ENCODE assay signal across 2 cellular contexts in the genomic region with DNA sequence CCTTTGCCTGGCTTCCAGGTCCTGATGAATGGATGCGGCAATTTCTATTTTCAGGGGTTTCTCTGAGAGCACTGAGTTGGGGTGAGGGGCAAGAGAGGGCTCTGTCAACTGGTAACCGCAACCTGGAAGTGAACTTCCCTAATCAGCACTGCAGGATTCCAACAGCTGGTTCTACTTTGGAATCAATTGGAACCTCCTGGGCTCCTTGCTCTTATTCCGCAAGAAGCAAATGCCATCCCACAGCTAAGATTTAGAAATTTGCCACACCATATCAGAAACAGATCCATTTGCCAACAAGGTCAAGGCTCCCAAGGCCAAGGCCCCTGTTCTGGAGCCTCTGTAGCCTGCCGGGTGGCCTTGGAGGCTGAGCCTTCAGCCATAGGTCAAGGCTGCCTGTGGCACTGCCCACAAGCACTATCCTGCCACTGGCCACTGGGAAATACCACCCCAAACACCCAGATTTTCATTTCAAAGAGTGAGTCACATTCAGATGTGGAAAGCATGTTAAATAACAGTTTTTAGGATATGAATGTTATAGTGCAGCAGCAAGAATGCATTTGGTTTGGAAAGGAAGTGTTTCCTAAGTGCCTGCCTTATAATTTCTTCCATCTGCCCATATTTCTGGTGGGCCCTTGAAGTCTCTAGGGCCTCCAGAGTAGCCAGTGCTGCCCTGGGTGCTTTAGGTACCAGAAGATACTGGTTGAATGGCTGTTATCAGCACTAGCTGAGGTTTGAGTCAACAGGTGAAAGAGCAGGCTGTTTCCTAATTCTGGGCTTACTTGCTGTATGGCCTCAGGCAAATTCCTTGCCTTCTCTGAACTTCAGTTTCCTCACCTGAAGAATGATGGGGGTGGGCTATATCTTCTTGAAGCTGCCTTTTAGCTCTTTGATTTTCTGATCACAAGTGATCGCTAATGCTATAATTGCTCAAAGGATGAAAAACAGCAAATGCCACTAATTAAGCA.
TF ChIP-seq lines count a peak whose summit lies in the region.

No MANE protein-coding gene starts in this region.

TF ChIP-seq in K562, 482 proteins besides CTCF, POLR2A, EP300 and RAD21:
- TF ChIP-seq ZFP36 (IDR thresholded peaks at IDR 0.05; ENCODE audit: low read depth, low read length, partially characterized antibody) (peak; percentile 18), PCBP2 (IDR thresholded peaks at IDR 0.05; ENCODE audit: low read depth, low read length, poor library complexity, severe bottlenecking) (no peak), CREBBP (IDR thresholded peaks at IDR 0.05; ENCODE audit: low read depth, low read length) (no peak), RBM25 (IDR thresholded peaks at IDR 0.05; ENCODE audit: low read depth, low read length, severe bottlenecking) (peak; percentile 9), ZKSCAN8 (CRISPR knock-in tag; IDR thresholded peaks at IDR 0.05) (no peak)
- TF ChIP-seq, protein P1, sequence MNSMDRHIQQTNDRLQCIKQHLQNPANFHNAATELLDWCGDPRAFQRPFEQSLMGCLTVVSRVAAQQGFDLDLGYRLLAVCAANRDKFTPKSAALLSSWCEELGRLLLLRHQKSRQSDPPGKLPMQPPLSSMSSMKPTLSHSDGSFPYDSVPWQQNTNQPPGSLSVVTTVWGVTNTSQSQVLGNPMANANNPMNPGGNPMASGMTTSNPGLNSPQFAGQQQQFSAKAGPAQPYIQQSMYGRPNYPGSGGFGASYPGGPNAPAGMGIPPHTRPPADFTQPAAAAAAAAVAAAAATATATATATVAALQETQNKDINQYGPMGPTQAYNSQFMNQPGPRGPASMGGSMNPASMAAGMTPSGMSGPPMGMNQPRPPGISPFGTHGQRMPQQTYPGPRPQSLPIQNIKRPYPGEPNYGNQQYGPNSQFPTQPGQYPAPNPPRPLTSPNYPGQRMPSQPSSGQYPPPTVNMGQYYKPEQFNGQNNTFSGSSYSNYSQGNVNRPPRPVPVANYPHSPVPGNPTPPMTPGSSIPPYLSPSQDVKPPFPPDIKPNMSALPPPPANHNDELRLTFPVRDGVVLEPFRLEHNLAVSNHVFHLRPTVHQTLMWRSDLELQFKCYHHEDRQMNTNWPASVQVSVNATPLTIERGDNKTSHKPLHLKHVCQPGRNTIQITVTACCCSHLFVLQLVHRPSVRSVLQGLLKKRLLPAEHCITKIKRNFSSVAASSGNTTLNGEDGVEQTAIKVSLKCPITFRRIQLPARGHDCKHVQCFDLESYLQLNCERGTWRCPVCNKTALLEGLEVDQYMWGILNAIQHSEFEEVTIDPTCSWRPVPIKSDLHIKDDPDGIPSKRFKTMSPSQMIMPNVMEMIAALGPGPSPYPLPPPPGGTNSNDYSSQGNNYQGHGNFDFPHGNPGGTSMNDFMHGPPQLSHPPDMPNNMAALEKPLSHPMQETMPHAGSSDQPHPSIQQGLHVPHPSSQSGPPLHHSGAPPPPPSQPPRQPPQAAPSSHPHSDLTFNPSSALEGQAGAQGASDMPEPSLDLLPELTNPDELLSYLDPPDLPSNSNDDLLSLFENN (IDR thresholded peaks at IDR 0.05; ENCODE audit: low read depth in 2 of 2, low read length in 2 of 2) = no peak
- TF ChIP-seq, protein P2, sequence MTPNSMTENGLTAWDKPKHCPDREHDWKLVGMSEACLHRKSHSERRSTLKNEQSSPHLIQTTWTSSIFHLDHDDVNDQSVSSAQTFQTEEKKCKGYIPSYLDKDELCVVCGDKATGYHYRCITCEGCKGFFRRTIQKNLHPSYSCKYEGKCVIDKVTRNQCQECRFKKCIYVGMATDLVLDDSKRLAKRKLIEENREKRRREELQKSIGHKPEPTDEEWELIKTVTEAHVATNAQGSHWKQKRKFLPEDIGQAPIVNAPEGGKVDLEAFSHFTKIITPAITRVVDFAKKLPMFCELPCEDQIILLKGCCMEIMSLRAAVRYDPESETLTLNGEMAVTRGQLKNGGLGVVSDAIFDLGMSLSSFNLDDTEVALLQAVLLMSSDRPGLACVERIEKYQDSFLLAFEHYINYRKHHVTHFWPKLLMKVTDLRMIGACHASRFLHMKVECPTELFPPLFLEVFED (CRISPR knock-in tag; conservative IDR thresholded peaks at IDR 0.05) = no peak

TF ChIP-seq in HepG2, 621 proteins besides CTCF, POLR2A, EP300 and RAD21:
- TF ChIP-seq ZNF768 (CRISPR knock-in tag; IDR thresholded peaks at IDR 0.05) (peak; percentile 10; the same call in 1 of the 2 replicates), ZNF180 (CRISPR knock-in tag; IDR thresholded peaks at IDR 0.05; ENCODE audit: borderline replicate concordance, low read depth) (no peak)
